8 cellular contexts compared by ENCODE assay signal in the genomic region with DNA sequence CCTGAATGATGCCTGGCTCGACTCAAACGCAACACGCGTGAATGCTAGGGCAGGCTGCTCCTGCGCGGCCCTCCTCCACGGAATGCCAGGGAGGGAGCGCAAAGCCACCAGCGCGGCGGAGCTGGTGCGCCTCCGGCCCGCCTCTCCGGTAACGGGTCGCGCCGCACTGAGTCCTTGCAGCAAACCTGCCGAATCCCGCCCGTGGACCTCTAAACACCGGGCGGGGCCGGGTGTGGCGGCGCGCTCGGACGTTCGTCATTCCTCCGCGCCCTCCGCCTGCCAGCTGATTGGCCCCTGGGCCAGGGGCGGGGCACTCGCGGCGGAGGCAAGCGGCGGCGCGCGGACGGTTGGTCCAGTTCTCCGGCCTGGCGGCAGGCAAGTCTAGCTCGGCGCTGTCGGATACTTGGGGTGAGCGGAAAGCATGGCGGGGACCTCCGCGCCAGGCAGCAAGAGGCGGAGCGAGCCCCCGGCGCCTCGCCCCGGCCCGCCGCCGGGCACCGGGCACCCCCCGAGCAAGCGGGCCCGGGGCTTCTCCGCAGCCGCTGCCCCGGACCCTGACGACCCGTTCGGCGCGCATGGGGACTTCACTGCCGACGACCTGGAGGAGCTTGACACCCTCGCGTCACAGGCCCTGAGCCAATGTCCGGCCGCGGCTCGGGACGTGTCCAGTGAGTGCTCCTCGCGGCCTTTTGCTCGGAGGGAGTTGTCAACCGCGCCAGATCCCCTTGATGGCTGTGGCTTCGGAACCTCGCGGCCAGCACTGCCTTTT. TPM values are rescaled to one million over a fixed set of nuclear protein-coding genes. Genes with fewer than 3 reads are reported as not detected.
DNase-seq lines count a peak whose midpoint lies in the region; ATAC-seq, FAIRE-seq and TF ChIP-seq lines count a peak whose summit lies in the region.

A gene (plus strand): TSS at position 313 of the 769 bp plus-strand sequence. CDS start 109 bp downstream, at position 422.

- peak within 1 kb of the TSS; percentile 44 to 82 for H3K9ac ChIP-seq in kidney (ENCODE audit: low read length in 2 of 2)

- no peak for FAIRE-seq in kidney (lab: Jason Lieb, UNC)

- intact Hi-C loops in kidney (cut with DNase I): no loop called here

- no peaks in the 10 kb centered on the region for H3K9me3 ChIP-seq in kidney (ENCODE audit: control insufficient read depth in 1 of 2, low read length in 2 of 2)

- in situ Hi-C loops in ACHN (cut with HindIII; ENCODE audit: low pct_ligation_motif_present, low pct_unique_long_range_greater_than_20kb, low sequenced_read_pairs): no loop called here

- H3K4me3 ChIP-seq in kidney (ENCODE audit: low read length in 2 of 2): peak within 1 kb of the TSS; percentile 72 to 85

- TF ChIP-seq CTCF in kidney (IDR thresholded peaks at IDR 0.05; ENCODE audit: borderline replicate concordance, extremely low read depth, insufficient read depth): no peak

- peaks cover 4 to 9% of the 10 kb centered on the region in 2 donors for H3K36me3 ChIP-seq in kidney (ENCODE audit: control insufficient read depth in 1 of 2, insufficient read depth in 2 of 2, low read length in 2 of 2)

- ATAC-seq in GM18870 (IDR thresholded peaks at IDR 0.05; ENCODE audit: unreplicated experiment) (peak; percentile 68), HG03108 (IDR thresholded peaks at IDR 0.05; ENCODE audit: unreplicated experiment) (peak; percentile 78)

- peak; percentile 89 for DNase-seq in ACHN
- peak; percentile 48 for DNase-seq in NCI-H345 treated with DMSO at 0.1 percent for 48 hours (lab: John Stamatoyannopoulos, UW; ENCODE audit: unreplicated experiment)
- DNase-seq in activated CD4-positive, CD25-positive, alpha-beta regulatory T cell treated with anti-CD3 and anti-CD28 coated beads, Interleukin-2, amount 50 U/mL, for 72 hours: peak; percentile 90
- peak; percentile 91 for DNase-seq in cerebellar cortex (ENCODE audit: low spot score)
- peak; percentile 97 for DNase-seq in kidney
- DNase-seq in stimulated activated CD4-positive, alpha-beta T cell treated with anti-CD3 and anti-CD28 coated beads, Interleukin-15, amount 100 ng/mL, for 1 hour (ENCODE audit: low read depth in 1 of 2, low spot score in 1 of 2): peak; percentile 64 to 81

- H3K4me1 ChIP-seq in kidney (ENCODE audit: control insufficient read depth in 1 of 2, insufficient read depth in 1 of 2, low read depth in 1 of 2, low read length in 2 of 2): peaks cover 9 to 15% of the 10 kb centered on the region in 2 donors

- H3K27ac ChIP-seq in kidney (ENCODE audit: low read depth in 2 of 2, low read length in 2 of 2): peak within 1 kb of the TSS; percentile 35 to 80

RNA-seq across cellular contexts. Expression of the gene that starts here (rescaled TPM):
- 6.7 TPM for total RNA-seq in kidney
- polyA plus RNA-seq in kidney (ENCODE audit: insufficient read depth, low read depth, low replicate concordance): 5.4 TPM

Comparison
In these comparisons a context has a peak if more than half of its experiments do, and no peak if none do; other contexts are left out.
1. Peak in every context shown above with its lines: DNase-seq, ATAC-seq, H3K4me3 ChIP-seq and H3K27ac ChIP-seq.